In the genomic region with DNA sequence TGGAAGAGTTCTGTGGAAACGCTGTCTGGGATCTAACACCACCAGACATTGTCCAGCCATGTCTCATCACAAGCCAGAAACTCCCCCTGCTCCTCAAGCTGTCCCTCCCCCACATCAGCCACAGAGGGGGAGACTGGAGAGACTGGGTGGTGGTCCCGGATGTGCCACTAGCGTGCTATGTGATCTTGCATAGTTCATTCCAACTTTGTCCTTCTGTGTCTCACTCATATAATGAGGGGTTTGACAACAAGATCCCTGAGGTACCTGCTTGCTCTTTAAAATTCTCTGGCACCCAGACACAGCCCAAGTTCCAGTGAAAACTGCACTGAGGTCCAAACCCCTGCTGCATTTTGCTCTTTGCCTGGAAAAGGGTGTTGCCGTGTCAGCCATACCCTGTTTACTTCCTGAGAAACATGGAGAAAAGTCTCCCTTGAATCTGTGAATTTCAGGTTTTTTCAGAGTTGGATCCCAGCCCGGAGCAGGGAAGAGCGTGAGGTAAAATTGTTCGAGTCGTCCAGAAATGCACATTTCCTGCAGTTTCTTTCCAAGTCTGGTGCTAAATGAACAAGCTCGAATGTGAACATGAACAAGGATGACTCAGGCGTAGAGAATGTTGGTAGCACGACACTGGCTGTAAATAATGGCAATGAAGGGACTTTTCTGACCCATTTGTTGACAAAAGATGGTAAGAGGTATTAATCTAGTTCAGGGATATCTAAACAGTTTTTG, we compare ENCODE assay signal across 10 cellular contexts.
A peak's percentile ranks its signal among the peaks of the same experiment; 100 is the strongest.
DNase-seq lines count a peak whose midpoint lies in the region; TF ChIP-seq lines count a peak whose summit lies in the region.
"Had no signal": no experiment of that assay in that cellular context is flagged by ENCODE, and none has a peak within 500 bp of the region (broad histone marks: within the 10 kb centered on the region; RNA-seq: fewer than 3 reads in every experiment).

No MANE protein-coding gene starts in this region.

- intact Hi-C loops in posterior vena cava (cut with DNase I): loop anchor here in 1 of 2 donors (5.0 kb wide), 1 partner anchor 47 kb away; no protein-coding TSS in a partner anchor

- no peaks in the 10 kb centered on the region for H3K9me3 ChIP-seq in adipocyte (ENCODE audit: control insufficient read depth, low read length)
- H3K9me3 ChIP-seq in right atrium auricular region: no peaks in the 10 kb centered on the region

- peaks cover 3 to 10% (median 7%) of the 10 kb centered on the region in 3 donors for H3K27me3 Mint-ChIP-seq in immature natural killer cell (ENCODE audit: low read depth in 3 of 3)

- in situ Hi-C loops in G401 (cut with HindIII; ENCODE audit: low sequenced_read_pairs): no loop called here

- no peak overlapping the region for H3K4me3 Mint-ChIP-seq in immature natural killer cell
- H3K4me3 Mint-ChIP-seq: memory B cell had no signal

- H3K27me3 ChIP-seq in adipocyte (replicated peaks; ENCODE audit: control insufficient read depth, insufficient read depth, low read length) (peaks cover 27% of the 10 kb centered on the region), right atrium auricular region (no peaks in the 10 kb centered on the region)

- H3K4me3 ChIP-seq in adipocyte (ENCODE audit: low read length) (peak overlapping the region; percentile 55), right atrium auricular region (no peak overlapping the region), skeletal muscle cell (ENCODE audit: low read depth, low read length) (peak overlapping the region; percentile 6)
- H3K4me3 ChIP-seq: K562 had no signal

- H3K27ac Mint-ChIP-seq in immature natural killer cell: no peak overlapping the region
- H3K27ac Mint-ChIP-seq: memory B cell had no signal

- H3K36me3 Mint-ChIP-seq in immature natural killer cell: no peaks in the 10 kb centered on the region
- H3K36me3 Mint-ChIP-seq: memory B cell had no signal

- H3K36me3 ChIP-seq in adipocyte (ENCODE audit: control insufficient read depth, insufficient read depth, low read length, severe bottlenecking): no peaks in the 10 kb centered on the region
- H3K36me3 ChIP-seq in right atrium auricular region: no peaks in the 10 kb centered on the region

- no peak for TF ChIP-seq CTCF in right atrium auricular region (IDR thresholded peaks at IDR 0.05)

- no peaks in the 10 kb centered on the region for H3K4me1 Mint-ChIP-seq in immature natural killer cell
- H3K4me1 Mint-ChIP-seq: memory B cell had no signal

- no peaks in the 10 kb centered on the region for H3K9me3 Mint-ChIP-seq in immature natural killer cell
- H3K9me3 Mint-ChIP-seq: memory B cell had no signal

- no peak overlapping the region for H3K27ac ChIP-seq in right atrium auricular region

- DNase-seq in G401 (ENCODE audit: low spot score): peak; percentile 54
- peak; percentile 77 for DNase-seq in adipocyte (ENCODE audit: low read depth)
- peak; percentile 59 for DNase-seq in right atrium auricular region (ENCODE audit: low spot score)
- peak; percentile 48 for DNase-seq in skeletal muscle cell (ENCODE audit: low read depth)
- DNase-seq in posterior vena cava (ENCODE audit: low spot score): no peak
- DNase-seq in immature natural killer cell: no peak
- DNase-seq in NCI-H510A treated with DMSO at 0.1 percent for 48 hours (lab: John Stamatoyannopoulos, UW): no peak
- no peak for DNase-seq in DMS 273 (lab: John Stamatoyannopoulos, UW; ENCODE audit: unreplicated experiment)

- H3K9ac ChIP-seq in adipocyte (ENCODE audit: low read length): peak overlapping the region; percentile 22

- peaks cover 24% of the 10 kb centered on the region for H3K4me1 ChIP-seq in adipocyte (ENCODE audit: control insufficient read depth, insufficient read depth, low read length)
- peaks cover 0 to 29% of the 10 kb centered on the region in 2 donors for H3K4me1 ChIP-seq in right atrium auricular region

Comparison
In these comparisons a context has a peak if more than half of its experiments do, and no peak if none do; other contexts are left out.
1. DNase-seq: peak in G401 (single experiment), adipocyte (single experiment), right atrium auricular region (single experiment) and skeletal muscle cell (single experiment); none in posterior vena cava (single experiment), immature natural killer cell (0 of 3), NCI-H510A treated with DMSO at 0.1 percent for 48 hours (single experiment) and DMS 273 (single experiment).
2. H3K4me3 ChIP-seq: peak in adipocyte (single experiment) and skeletal muscle cell (single experiment); none in right atrium auricular region (0 of 2).